ENCODE assay signal across 19 cellular contexts in genomic region chr7:122546496-122546895, GRCh38.
DNase-seq lines count a peak whose midpoint lies in the region; ATAC-seq, FAIRE-seq and TF ChIP-seq lines count a peak whose summit lies in the region.
"Had no signal": no experiment of that assay in that cellular context is flagged by ENCODE, and none has a peak within 500 bp of the region (broad histone marks: within the 10 kb centered on the region; RNA-seq: fewer than 3 reads in every experiment).

No MANE protein-coding gene starts in this region.

- H3K9me3 Mint-ChIP-seq in activated CD8-positive, alpha-beta memory T cell treated with anti-CD3 and anti-CD28 coated beads, Interleukin-2, amount 10 ng/mL, durations not matched to agents 7 days and 5 days (ENCODE audit: low read depth): peaks cover 2% of the 10 kb centered on the region
- H3K9me3 Mint-ChIP-seq: H9 had no signal

- no peak overlapping the region for H3K4me3 ChIP-seq in bronchial epithelial cell (ENCODE audit: low read depth, low read length)
- H3K4me3 ChIP-seq in fibroblast of pulmonary artery (replicated peaks; ENCODE audit: low read depth, low read length): no peak overlapping the region
- H3K4me3 ChIP-seq: MG63 had no signal

- H3K4me3 Mint-ChIP-seq in activated CD8-positive, alpha-beta memory T cell treated with anti-CD3 and anti-CD28 coated beads, Interleukin-2, amount 10 ng/mL, durations not matched to agents 7 days and 5 days: no peak overlapping the region
- H3K4me3 Mint-ChIP-seq: CD4-positive, alpha-beta memory T cell; H9 had no signal

- H3K4me1 Mint-ChIP-seq in activated CD8-positive, alpha-beta memory T cell treated with anti-CD3 and anti-CD28 coated beads, Interleukin-2, amount 10 ng/mL, durations not matched to agents 7 days and 5 days: no peaks in the 10 kb centered on the region
- H3K4me1 Mint-ChIP-seq: CD4-positive, alpha-beta memory T cell had no signal

- no peaks in the 10 kb centered on the region for H3K27me3 ChIP-seq in bronchial epithelial cell (ENCODE audit: control insufficient read depth, insufficient read depth, low read length)
- H3K27me3 ChIP-seq: MG63 had no signal

- no peak overlapping the region for H3K27ac Mint-ChIP-seq in activated CD8-positive, alpha-beta memory T cell treated with anti-CD3 and anti-CD28 coated beads, Interleukin-2, amount 10 ng/mL, durations not matched to agents 7 days and 5 days
- H3K27ac Mint-ChIP-seq: CD4-positive, alpha-beta memory T cell; H9 had no signal

- FAIRE-seq in bronchial epithelial cell (lab: Jason Lieb, UNC): no peak
- FAIRE-seq: GM19239 had no signal

- H3K27me3 Mint-ChIP-seq in activated CD8-positive, alpha-beta memory T cell treated with anti-CD3 and anti-CD28 coated beads, Interleukin-2, amount 10 ng/mL, durations not matched to agents 7 days and 5 days: no peaks in the 10 kb centered on the region
- H3K27me3 Mint-ChIP-seq: CD4-positive, alpha-beta memory T cell had no signal

- no peak for TF ChIP-seq CTCF in bronchial epithelial cell (IDR thresholded peaks at IDR 0.05; ENCODE audit: insufficient read depth, low read length, severe bottlenecking)
- TF ChIP-seq CTCF in fibroblast of pulmonary artery (IDR thresholded peaks at IDR 0.05; ENCODE audit: low read length, missing control alignments): no peak

- no peaks in the 10 kb centered on the region for H3K36me3 ChIP-seq in bronchial epithelial cell (ENCODE audit: control insufficient read depth, insufficient read depth, low read length)
- H3K36me3 ChIP-seq: MG63 had no signal

- CTCF ChIA-PET in activated CD8-positive, alpha-beta memory T cell treated with anti-CD3 and anti-CD28 coated beads, Interleukin-2, amount 10 ng/mL, durations not matched to agents 7 days and 5 days (lab: Charles Lee): no interaction called here

- intact Hi-C loops in Right ventricle myocardium inferior (cut with DNase I): no loop called here

- ATAC-seq in GM19324 (IDR thresholded peaks at IDR 0.05; ENCODE audit: low FRiP score, unreplicated experiment): no peak
- ATAC-seq in Right ventricle myocardium inferior: no peak
- no peak for ATAC-seq in activated CD8-positive, alpha-beta memory T cell treated with anti-CD3 and anti-CD28 coated beads, Interleukin-2, amount 10 ng/mL, durations not matched to agents 7 days and 5 days
- ATAC-seq: PC-3 had no signal

- DNase-seq in NCI-H524 treated with DMSO at 0.1 percent for 48 hours (lab: John Stamatoyannopoulos, UW) (peak; percentile 12), bronchial epithelial cell (ENCODE audit: low read depth) (peak; percentile 17), fibroblast of pulmonary artery (ENCODE audit: low read depth) (peak; percentile 14), Right ventricle myocardium inferior (ENCODE audit: missing footprints) (no peak), OCI-M2 (lab: John Stamatoyannopoulos, UW; ENCODE audit: unreplicated experiment) (no peak)
- no peak for DNase-seq in activated CD8-positive, alpha-beta memory T cell treated with anti-CD3 and anti-CD28 coated beads, Interleukin-2, amount 10 ng/mL, durations not matched to agents 7 days and 5 days
- DNase-seq: Calu3; CD4-positive, alpha-beta memory T cell; DMS53; H9; MG63; NCI-H1105; NCI-H1694 treated with DMSO at 0.1 percent for 48 hours; NCI-H2107; NCI-H345; NCI-H774; PC-3 had no signal

- no peaks in the 10 kb centered on the region for H3K36me3 Mint-ChIP-seq in activated CD8-positive, alpha-beta memory T cell treated with anti-CD3 and anti-CD28 coated beads, Interleukin-2, amount 10 ng/mL, durations not matched to agents 7 days and 5 days
- H3K36me3 Mint-ChIP-seq: CD4-positive, alpha-beta memory T cell had no signal

Comparison
In these comparisons a context has a peak if more than half of its experiments do, and no peak if none do; other contexts are left out.
1. DNase-seq: peak in NCI-H524 treated with DMSO at 0.1 percent for 48 hours (single experiment), bronchial epithelial cell (single experiment) and fibroblast of pulmonary artery (single experiment); none in Right ventricle myocardium inferior (single experiment), activated CD8-positive, alpha-beta memory T cell treated with anti-CD3 and anti-CD28 coated beads, Interleukin-2, amount 10 ng/mL, durations not matched to agents 7 days and 5 days (single experiment) and OCI-M2 (single experiment).